13 cellular contexts compared by ENCODE assay signal in the genomic region with DNA sequence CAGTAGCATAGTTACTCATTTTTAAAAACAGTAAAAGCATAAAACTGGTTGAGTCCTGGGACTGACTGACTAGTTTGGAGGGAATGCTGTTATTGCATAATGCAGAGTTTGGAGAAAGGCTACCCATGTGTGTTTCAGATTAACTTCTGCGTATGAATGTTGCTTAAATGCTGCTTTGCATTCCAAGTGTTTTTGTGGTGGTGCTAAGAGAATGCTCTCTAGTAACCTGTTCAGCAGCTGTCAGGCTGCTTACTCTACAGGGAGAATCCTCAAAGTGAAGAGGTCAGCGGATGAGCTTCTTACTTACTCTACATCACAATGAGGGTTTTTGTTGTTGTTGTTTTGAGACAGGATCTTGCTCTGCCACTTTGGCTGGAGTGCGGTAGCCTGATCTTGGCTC. TPM values are rescaled to one million over a fixed set of nuclear protein-coding genes. Genes with fewer than 3 reads are reported as not detected.
DNase-seq lines count a peak whose midpoint lies in the region; ATAC-seq, FAIRE-seq and TF ChIP-seq lines count a peak whose summit lies in the region.
"Had no signal": no experiment of that assay in that cellular context is flagged by ENCODE, and none has a peak within 500 bp of the region (broad histone marks: within the 10 kb centered on the region; RNA-seq: fewer than 3 reads in every experiment).

No MANE protein-coding gene starts in this region.

- TF ChIP-seq POLR2A in GM12891 (IDR thresholded peaks at IDR 0.05; ENCODE audit: low read depth, low read length): no peak

- no peaks in the 10 kb centered on the region for H3K27me3 Mint-ChIP-seq in activated T-cell treated with anti-CD3 and anti-CD28 coated beads, Interleukin-2, amount 50 U/mL, for 24 hours

- H3K4me1 ChIP-seq in subcutaneous abdominal adipose tissue (ENCODE audit: control insufficient read depth in 5 of 5, insufficient read depth in 5 of 5, low read length in 5 of 5): peaks cover 8 to 60% (median 53%) of the 10 kb centered on the region in 5 donors

- peak overlapping the region; percentile 48 for H3K27ac Mint-ChIP-seq in activated T-cell treated with anti-CD3 and anti-CD28 coated beads, Interleukin-2, amount 50 U/mL, for 24 hours

- no peaks in the 10 kb centered on the region for H3K27me3 ChIP-seq in subcutaneous abdominal adipose tissue (ENCODE audit: control insufficient read depth in 5 of 5, insufficient read depth in 4 of 5, low read length in 5 of 5)

- H3K27ac ChIP-seq in subcutaneous abdominal adipose tissue (ENCODE audit: low read depth, low read length): peak overlapping the region; percentile 34
- H3K27ac ChIP-seq: A549 had no signal

- peaks cover 79% of the 10 kb centered on the region for H3K36me3 Mint-ChIP-seq in activated T-cell treated with anti-CD3 and anti-CD28 coated beads, Interleukin-2, amount 50 U/mL, for 24 hours (ENCODE audit: low read depth)

- no peak for FAIRE-seq in GM12891 (lab: Jason Lieb, UNC)
- FAIRE-seq: A549 had no signal

- no peak overlapping the region for H3K4me3 ChIP-seq in subcutaneous abdominal adipose tissue (ENCODE audit: low read depth in 1 of 5, low read length in 5 of 5)
- H3K4me3 ChIP-seq: A549 had no signal

- no peak for DNase-seq in activated T-cell treated with anti-CD3 and anti-CD28 coated beads, Interleukin-2, amount 50 U/mL, for 24 hours
- DNase-seq in activated T-cell treated with anti-CD3 and anti-CD28 coated beads for 4 hours (no peak), amniotic epithelial cell (ENCODE audit: low read depth) (peak; percentile 98), hepatic stellate cell (ENCODE audit: low spot score) (peak; percentile 86), GM12891 (ENCODE audit: insufficient read length, low spot score) (no peak), T-helper 2 cell (no peak)
- DNase-seq: activated CD4-positive, alpha-beta T cell treated with anti-CD3 and anti-CD28 coated beads for 1 hour; caudate nucleus; KBM-7; stimulated activated CD4-positive, alpha-beta T cell treated with anti-CD3 and anti-CD28 coated beads, Interleukin-2, amount 100 ng/mL, for 48 hours had no signal

- no peaks in the 10 kb centered on the region for H3K9me3 Mint-ChIP-seq in activated T-cell treated with anti-CD3 and anti-CD28 coated beads, Interleukin-2, amount 50 U/mL, for 24 hours

- no peak for ATAC-seq in GM21825 (IDR thresholded peaks at IDR 0.05; ENCODE audit: unreplicated experiment)
- ATAC-seq: A549 had no signal

- no peak overlapping the region for H3K4me3 Mint-ChIP-seq in activated T-cell treated with anti-CD3 and anti-CD28 coated beads, Interleukin-2, amount 50 U/mL, for 24 hours

- no peaks in the 10 kb centered on the region for H3K9me3 ChIP-seq in subcutaneous abdominal adipose tissue (ENCODE audit: control insufficient read depth in 5 of 5, low read length in 5 of 5)
- H3K9me3 ChIP-seq: A549 had no signal

- H3K36me3 ChIP-seq in subcutaneous abdominal adipose tissue (ENCODE audit: control insufficient read depth in 5 of 5, insufficient read depth in 5 of 5, low read length in 5 of 5): peaks cover 11 to 23% (median 20%) of the 10 kb centered on the region in 5 donors

- no peak overlapping the region for H3K9ac ChIP-seq in subcutaneous abdominal adipose tissue (ENCODE audit: low read length in 5 of 5)

- H3K4me1 Mint-ChIP-seq in activated T-cell treated with anti-CD3 and anti-CD28 coated beads, Interleukin-2, amount 50 U/mL, for 24 hours (ENCODE audit: low read depth): peaks cover 55% of the 10 kb centered on the region

TF ChIP-seq in GM12891, 5 proteins besides CTCF, POLR2A, EP300 and RAD21:
- TF ChIP-seq POU2F2 (IDR thresholded peaks at IDR 0.05; ENCODE audit: low read depth, low read length): no peak
- TF ChIP-seq SPI1 (IDR thresholded peaks at IDR 0.05; ENCODE audit: low read depth, low read length): no peak
- no peak for TF ChIP-seq POLR2AphosphoS5 (IDR thresholded peaks at IDR 0.05; ENCODE audit: low read depth, low read length)
- TF ChIP-seq PAX5 (IDR thresholded peaks at IDR 0.05; ENCODE audit: insufficient read depth, low read length, severe bottlenecking): no peak
TF ChIP-seq in GM12891: peak in this region for 0.

RNA-seq across cellular contexts. Expression of gene DLST, which starts 4.3 kb away (rescaled TPM):
- 56.9 TPM for polyA plus RNA-seq in GM12891 (2012; ENCODE audit: low read depth, missing spikeins)

RNA-seq across cellular contexts. Expression of gene PROX2, which starts 10.1 kb away (rescaled TPM):
- polyA plus RNA-seq in GM12891 (2012; ENCODE audit: low read depth, missing spikeins): 0.23 TPM
- polyA plus RNA-seq: A549 had no signal

RNA-seq across cellular contexts. Expression of gene RPS6KL1, which starts 37.1 kb away (rescaled TPM):
- polyA plus RNA-seq in GM12891 (2012; ENCODE audit: low read depth, missing spikeins): 1.0 TPM

Comparison
In these comparisons a context has a peak if more than half of its experiments do, and no peak if none do; other contexts are left out.
1. DNase-seq: peak in amniotic epithelial cell (single experiment) and hepatic stellate cell (single experiment); none in activated T-cell treated with anti-CD3 and anti-CD28 coated beads, Interleukin-2, amount 50 U/mL, for 24 hours (single experiment), activated T-cell treated with anti-CD3 and anti-CD28 coated beads for 4 hours (single experiment), GM12891 (single experiment) and T-helper 2 cell (0 of 5).